Comparison of ENCODE assay signal across 26 cellular contexts in the genomic region with DNA sequence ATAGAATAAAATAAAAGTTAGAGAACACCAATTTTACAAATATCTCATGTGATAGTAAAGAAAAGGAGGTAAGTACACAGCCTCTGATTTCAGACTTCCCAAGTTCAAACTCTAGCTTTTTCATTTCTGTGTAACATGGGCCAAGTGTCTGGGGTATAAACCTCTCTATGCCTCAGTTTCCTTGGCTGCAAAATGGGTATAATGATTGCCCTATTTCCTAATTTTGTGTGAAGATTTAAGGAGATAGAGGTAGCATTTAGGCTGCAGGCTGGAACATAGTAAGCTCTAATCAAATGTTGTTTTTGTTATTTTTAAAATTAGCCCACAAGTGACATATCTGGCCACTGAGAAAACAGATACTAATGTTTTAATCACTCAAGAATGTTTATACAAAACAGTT.
"Had no signal": no experiment of that assay in that cellular context is flagged by ENCODE, and none has a peak within 500 bp of the region (broad histone marks: within the 10 kb centered on the region; RNA-seq: fewer than 3 reads in every experiment).

No MANE protein-coding gene starts in this region.

- H3K9me3 ChIP-seq: sigmoid colon, testis, uterus had no signal

- H3K4me2 ChIP-seq: hepatocyte, smooth muscle cell had no signal

- H3K27me3 ChIP-seq: brain microvascular endothelial cell, hepatocyte, sigmoid colon, testis, uterus had no signal

- H2AFZ ChIP-seq: hepatocyte had no signal

- H3K9me3 Mint-ChIP-seq: activated naive CD4-positive, alpha-beta T cell treated with anti-CD3 and anti-CD28 coated beads, Interleukin-2, amount 10 ng/mL, durations not matched to agents 7 days and 5 days; immature natural killer cell; natural killer cell had no signal

- H3K36me3 Mint-ChIP-seq: immature natural killer cell, natural killer cell had no signal

- ATAC-seq: esophagus mucosa; left lobe of liver; natural killer cell; stimulated activated naive B cell treated with anti-CD40 and anti-IgM and Interleukin-4, amounts not matched to agents 10 μg/mL and 1 μg/mL and 100 μg/mL, for 72 hours had no signal

- H3K36me3 ChIP-seq: brain microvascular endothelial cell, sigmoid colon, uterus had no signal

- H3K4me3 Mint-ChIP-seq: activated CD4-positive, alpha-beta T cell treated with anti-CD3 and anti-CD28 coated beads, Interleukin-2, amount 10 ng/mL, durations not matched to agents 7 days and 5 days; activated naive CD4-positive, alpha-beta T cell treated with anti-CD3 and anti-CD28 coated beads, Interleukin-2, amount 10 ng/mL, durations not matched to agents 7 days and 5 days; immature natural killer cell; mesothelial cell of epicardium; natural killer cell; stimulated activated naive B cell treated with anti-CD40 and anti-IgM and Interleukin-4, amounts not matched to agents 10 μg/mL and 1 μg/mL and 100 μg/mL, for 72 hours had no signal

- H3K27me3 Mint-ChIP-seq: activated CD4-positive, alpha-beta T cell treated with anti-CD3 and anti-CD28 coated beads, Interleukin-2, amount 10 ng/mL, durations not matched to agents 7 days and 5 days; activated naive CD4-positive, alpha-beta T cell treated with anti-CD3 and anti-CD28 coated beads, Interleukin-2, amount 10 ng/mL, durations not matched to agents 7 days and 5 days; stimulated activated naive B cell treated with anti-CD40 and anti-IgM and Interleukin-4, amounts not matched to agents 10 μg/mL and 1 μg/mL and 100 μg/mL, for 72 hours had no signal

- DNase-seq: activated CD4-positive, alpha-beta T cell treated with anti-CD3 and anti-CD28 coated beads, Interleukin-2, amount 10 ng/mL, durations not matched to agents 7 days and 5 days; activated CD8-positive, alpha-beta memory T cell treated with anti-CD3 and anti-CD28 coated beads for 24 hours; activated CD8-positive, alpha-beta memory T cell treated with anti-CD3 and anti-CD28 coated beads, Interleukin-2, amount 50 U/mL, for 4 hours; activated effector memory CD4-positive, alpha-beta T cell treated with anti-CD3 and anti-CD28 coated beads, Interleukin-2, amount 50 U/mL, for 16 hours; activated naive CD4-positive, alpha-beta T cell treated with anti-CD3 and anti-CD28 coated beads, Interleukin-2, amount 10 ng/mL, durations not matched to agents 7 days and 5 days; activated T-cell treated with anti-CD3 and anti-CD28 coated beads, Interleukin-2, amount 50 U/mL, for 48 hours; anterior cingulate cortex; brain microvascular endothelial cell; central memory CD4-positive, alpha-beta T cell; dermis blood vessel endothelial cell; effector CD8-positive, alpha-beta T cell; foreskin melanocyte; glutamatergic neuron; immature natural killer cell; natural killer cell; sigmoid colon; stimulated activated CD4-positive, alpha-beta T cell treated with anti-CD3 and anti-CD28 coated beads, Interleukin-15, amount 100 ng/mL, for 24 hours; stimulated activated naive B cell treated with anti-CD40 and anti-IgM and Interleukin-4, amounts not matched to agents 10 μg/mL and 1 μg/mL and 100 μg/mL, for 72 hours; testis; trophoblast cell; uterus had no signal

- H3K4me1 ChIP-seq: testis, uterus had no signal

- H3K27ac ChIP-seq: brain microvascular endothelial cell, hepatocyte, testis, uterus had no signal

- H3K4me3 ChIP-seq: hepatocyte, sigmoid colon, smooth muscle cell, testis, uterus had no signal

- H3K27ac Mint-ChIP-seq: activated CD4-positive, alpha-beta T cell treated with anti-CD3 and anti-CD28 coated beads, Interleukin-2, amount 10 ng/mL, durations not matched to agents 7 days and 5 days; activated naive CD4-positive, alpha-beta T cell treated with anti-CD3 and anti-CD28 coated beads, Interleukin-2, amount 10 ng/mL, durations not matched to agents 7 days and 5 days; mesothelial cell of epicardium; stimulated activated naive B cell treated with anti-CD40 and anti-IgM and Interleukin-4, amounts not matched to agents 10 μg/mL and 1 μg/mL and 100 μg/mL, for 72 hours had no signal
